30 cellular contexts compared by ENCODE assay signal in genomic region chr1:3552751-3553150, GRCh38.
"Had no signal": no experiment of that assay in that cellular context is flagged by ENCODE, and none has a peak within 500 bp of the region (broad histone marks: within the 10 kb centered on the region; RNA-seq: fewer than 3 reads in every experiment).

No MANE protein-coding gene starts in this region.

- H3K27ac ChIP-seq: ascending aorta, WERI-Rb-1 had no signal

- H3K27me3 ChIP-seq: ascending aorta, cardiac muscle cell had no signal

- ATAC-seq: activated CD4-positive, alpha-beta T cell treated with anti-CD3 and anti-CD28 coated beads for 36 hours; activated CD4-positive, CD25-positive, alpha-beta regulatory T cell treated with anti-CD3 and anti-CD28 coated beads, Interleukin-2, amount 50 U/mL, for 24 hours; activated CD8-positive, alpha-beta memory T cell treated with anti-CD3 and anti-CD28 coated beads, Interleukin-2, amount 10 ng/mL, durations not matched to agents 7 days and 5 days; activated CD8-positive, alpha-beta T cell treated with anti-CD3 and anti-CD28 coated beads, Interleukin-2, amount 10 ng/mL, durations not matched to agents 7 days and 5 days; activated naive CD8-positive, alpha-beta T cell treated with anti-CD3 and anti-CD28 coated beads, Interleukin-2, amount 50 U/mL, for 24 hours; WTC11 had no signal

- H3K9me3 ChIP-seq: ascending aorta had no signal

- H3K4me3 ChIP-seq: ascending aorta, cardiac muscle cell had no signal

- H3K36me3 ChIP-seq: ascending aorta, cardiac muscle cell, WERI-Rb-1 had no signal

- DNase-seq: activated CD4-positive, alpha-beta memory T cell treated with anti-CD3 and anti-CD28 coated beads, Interleukin-2, amount 10 ng/mL, durations not matched to agents 7 days and 5 days; activated CD4-positive, alpha-beta T cell treated with anti-CD3 and anti-CD28 coated beads for 1 hour; activated CD4-positive, alpha-beta T cell treated with anti-CD3 and anti-CD28 coated beads for 36 hours; activated CD4-positive, alpha-beta T cell treated with anti-CD3 and anti-CD28 coated beads for 48 hours; activated CD4-positive, alpha-beta T cell treated with anti-CD3 and anti-CD28 coated beads, Interleukin-2, amount 10 ng/mL, durations not matched to agents 7 days and 5 days; activated CD4-positive, alpha-beta T cell treated with anti-CD3 and anti-CD28 coated beads, Interleukin-2, amount 50 U/mL, for 48 hours; activated CD4-positive, CD25-positive, alpha-beta regulatory T cell; activated CD8-positive, alpha-beta memory T cell treated with anti-CD3 and anti-CD28 coated beads for 24 hours; activated CD8-positive, alpha-beta memory T cell treated with anti-CD3 and anti-CD28 coated beads, Interleukin-2, amount 10 ng/mL, durations not matched to agents 7 days and 5 days; activated CD8-positive, alpha-beta memory T cell treated with anti-CD3 and anti-CD28 coated beads, Interleukin-2, amount 50 U/mL, for 48 hours; activated CD8-positive, alpha-beta T cell treated with anti-CD3 and anti-CD28 coated beads, Interleukin-2, amount 10 ng/mL, durations not matched to agents 7 days and 5 days; activated effector memory CD4-positive, alpha-beta T cell treated with Interleukin-2 at 50 U/mL for 16 hours; activated gamma-delta T cell; activated naive CD4-positive, alpha-beta T cell treated with anti-CD3 and anti-CD28 coated beads, Interleukin-2, amount 10 ng/mL, durations not matched to agents 7 days and 5 days; activated naive CD4-positive, alpha-beta T cell treated with Interleukin-2 at 50 U/mL for 16 hours; activated naive CD8-positive, alpha-beta T cell treated with anti-CD3 and anti-CD28 coated beads, Interleukin-2, amount 10 ng/mL, durations not matched to agents 7 days and 5 days; activated naive CD8-positive, alpha-beta T cell treated with anti-CD3 and anti-CD28 coated beads, Interleukin-2, amount 50 U/mL, for 24 hours; activated T-cell treated with anti-CD3 and anti-CD28 coated beads, Interleukin-2, amount 50 U/mL, for 24 hours; activated T-cell treated with anti-CD3 and anti-CD28 coated beads, Interleukin-2, amount 50 U/mL, for 48 hours; amygdala; anterior cingulate cortex; caudate nucleus; cerebellar nuclear complex; T-helper 2 cell; T-helper 9 cell had no signal
